Comparison of ENCODE assay signal across 14 cellular contexts in the genomic region with DNA sequence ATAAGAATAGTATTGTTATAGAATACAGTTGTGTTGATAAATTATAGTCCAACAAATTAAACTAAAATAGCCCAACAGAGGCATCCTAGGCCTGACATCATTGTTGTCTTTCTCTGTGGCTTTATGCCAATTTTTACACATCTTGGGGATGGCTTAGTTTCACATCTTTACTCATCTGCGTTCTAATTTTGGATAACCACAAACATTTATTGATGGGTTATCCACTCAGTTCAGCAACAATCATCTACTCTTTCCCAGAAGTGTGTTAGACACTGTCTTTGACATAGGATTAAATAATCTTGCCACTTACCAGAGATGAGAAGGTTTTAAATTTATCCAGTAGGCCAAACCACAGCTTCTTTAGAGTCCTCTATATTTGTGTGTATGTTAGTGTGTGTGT.
DNase-seq lines count a peak whose midpoint lies in the region; ATAC-seq and TF ChIP-seq lines count a peak whose summit lies in the region.
"Had no signal": no experiment of that assay in that cellular context is flagged by ENCODE, and none has a peak within 500 bp of the region (broad histone marks: within the 10 kb centered on the region; RNA-seq: fewer than 3 reads in every experiment).

No MANE protein-coding gene starts in this region.

- intact Hi-C loops in esophagus squamous epithelium (cut with DNase I), result no loop called here
- intact Hi-C loops in CD4-positive, alpha-beta T cell (cut with DNase I, micrococcal nuclease), result no loop called here

- no peak for ATAC-seq in CD4-positive, alpha-beta T cell (ENCODE audit: poor library complexity)

- H3K27ac Mint-ChIP-seq in activated naive CD4-positive, alpha-beta T cell treated with anti-CD3 and anti-CD28 coated beads, Interleukin-2, amount 10 ng/mL, durations not matched to agents 7 days and 5 days, result no peak overlapping the region
- H3K27ac Mint-ChIP-seq in CD4-positive, alpha-beta T cell, result no peak overlapping the region

- H3K4me1 Mint-ChIP-seq in activated naive CD4-positive, alpha-beta T cell treated with anti-CD3 and anti-CD28 coated beads, Interleukin-2, amount 10 ng/mL, durations not matched to agents 7 days and 5 days, result peaks cover 8% of the 10 kb centered on the region
- H3K4me1 Mint-ChIP-seq in CD4-positive, alpha-beta T cell (ENCODE audit: low read depth), result no peaks in the 10 kb centered on the region

- DNase-seq in MM.1S (peak; percentile 57), esophagus squamous epithelium (lab: John Stamatoyannopoulos, UW) (no peak), Ammon's horn (ENCODE audit: low spot score) (no peak), HuH-7.5 (ENCODE audit: low spot score) (no peak)
- DNase-seq in activated naive CD4-positive, alpha-beta T cell treated with anti-CD3 and anti-CD28 coated beads, Interleukin-2, amount 10 ng/mL, durations not matched to agents 7 days and 5 days, result no peak
- no peak for DNase-seq in CD4-positive, alpha-beta T cell
- DNase-seq: activated CD4-positive, alpha-beta T cell treated with anti-CD3 and anti-CD28 coated beads, Interleukin-2, amount 50 U/mL, for 48 hours; NCI-H1092; NCI-H510A treated with DMSO at 0.1 percent for 48 hours; stimulated activated CD4-positive, alpha-beta T cell treated with anti-CD3 and anti-CD28 coated beads, Interleukin-15, amount 100 ng/mL, for 24 hours had no signal

- H3K36me3 ChIP-seq in BLaER1 (no peaks in the 10 kb centered on the region), MM.1S (replicated peaks; ENCODE audit: insufficient read depth, low read length) (no peaks in the 10 kb centered on the region), esophagus squamous epithelium (no peaks in the 10 kb centered on the region), skeletal muscle tissue (ENCODE audit: control insufficient read depth in 3 of 3, insufficient read depth in 3 of 3, low read length in 3 of 3) (no peaks in the 10 kb centered on the region)

- H3F3A ChIP-seq in MM.1S (ENCODE audit: insufficient read depth, low read length), result peaks cover 9% of the 10 kb centered on the region; the same call in 1 of the 2 replicates

- no peaks in the 10 kb centered on the region for H3K9me2 ChIP-seq in MM.1S (replicated peaks; ENCODE audit: insufficient read depth, low read length)

- H3K4me3 ChIP-seq in BLaER1 (no peak overlapping the region), MM.1S (ENCODE audit: low read length) (peak overlapping the region; percentile 29), esophagus squamous epithelium (no peak overlapping the region), skeletal muscle tissue (ENCODE audit: low read length in 3 of 3) (no peak overlapping the region)
- H3K4me3 ChIP-seq: mucosa of descending colon had no signal

- no peak overlapping the region for H3K27ac ChIP-seq in BLaER1
- peak overlapping the region; percentile 42; the same call in 1 of the 2 replicates for H3K27ac ChIP-seq in MM.1S (ENCODE audit: low read length)
- H3K27ac ChIP-seq in esophagus squamous epithelium, result peak overlapping the region; percentile 76 to 84 (median 80)
- H3K27ac ChIP-seq in skeletal muscle tissue (ENCODE audit: low read depth, low read length), result peak overlapping the region; percentile 73
- H3K27ac ChIP-seq in CD4-positive, alpha-beta T cell (ENCODE audit: low read depth, low read length), result no peak overlapping the region
- H3K27ac ChIP-seq: HL-60 had no signal

- 36 to 41% methylated on average over 1 of the region's 1 CpG for WGBS in esophagus squamous epithelium, 2 donors

- no peak for TF ChIP-seq POLR2A in esophagus squamous epithelium (IDR thresholded peaks at IDR 0.05)

- no peak overlapping the region for H3K4me3 Mint-ChIP-seq in activated naive CD4-positive, alpha-beta T cell treated with anti-CD3 and anti-CD28 coated beads, Interleukin-2, amount 10 ng/mL, durations not matched to agents 7 days and 5 days
- H3K4me3 Mint-ChIP-seq in CD4-positive, alpha-beta T cell, result no peak overlapping the region

- H3K9me3 ChIP-seq in BLaER1, result no peaks in the 10 kb centered on the region
- no peaks in the 10 kb centered on the region for H3K9me3 ChIP-seq in MM.1S (replicated peaks; ENCODE audit: insufficient read depth, low read length)
- H3K9me3 ChIP-seq in esophagus squamous epithelium, result no peaks in the 10 kb centered on the region
- H3K9me3 ChIP-seq in skeletal muscle tissue (ENCODE audit: control insufficient read depth in 3 of 3, low read length in 3 of 3), result no peaks in the 10 kb centered on the region
- H3K9me3 ChIP-seq in CD4-positive, alpha-beta T cell (ENCODE audit: control insufficient read depth, low read length), result no peaks in the 10 kb centered on the region
- H3K9me3 ChIP-seq: mucosa of descending colon had no signal

- H3K36me3 Mint-ChIP-seq in activated naive CD4-positive, alpha-beta T cell treated with anti-CD3 and anti-CD28 coated beads, Interleukin-2, amount 10 ng/mL, durations not matched to agents 7 days and 5 days, result peaks cover 7% of the 10 kb centered on the region
- H3K36me3 Mint-ChIP-seq in CD4-positive, alpha-beta T cell (ENCODE audit: low read depth), result no peaks in the 10 kb centered on the region

- H3K4me2 ChIP-seq in BLaER1, result peak overlapping the region; percentile 46
- H3K4me2 ChIP-seq in MM.1S (ENCODE audit: low read depth, low read length), result peak overlapping the region; percentile 73

- TF ChIP-seq CTCF in MM.1S (IDR thresholded peaks at IDR 0.05; ENCODE audit: low read length) (no peak), esophagus squamous epithelium (IDR thresholded peaks at IDR 0.05) (no peak)
- no peak for TF ChIP-seq CTCF in CD4-positive, alpha-beta T cell (IDR thresholded peaks at IDR 0.05)

- no peaks in the 10 kb centered on the region for H3K27me3 Mint-ChIP-seq in activated naive CD4-positive, alpha-beta T cell treated with anti-CD3 and anti-CD28 coated beads, Interleukin-2, amount 10 ng/mL, durations not matched to agents 7 days and 5 days
- H3K27me3 Mint-ChIP-seq in CD4-positive, alpha-beta T cell, result no peaks in the 10 kb centered on the region

- POLR2A ChIA-PET in CD4-positive, alpha-beta T cell (lab: Charles Lee), result no interaction called here

- no peaks in the 10 kb centered on the region for H3K79me2 ChIP-seq in MM.1S (ENCODE audit: low read length)

- CTCF ChIA-PET in activated naive CD4-positive, alpha-beta T cell treated with anti-CD3 and anti-CD28 coated beads, Interleukin-2, amount 10 ng/mL, durations not matched to agents 7 days and 5 days (lab: Charles Lee), result interaction anchor here (1.3 to 1.4 kb wide), 2 partner anchors 21 to 23 kb away, joined by 3 to 4 read pairs; no protein-coding TSS in a partner anchor
- CTCF ChIA-PET in CD4-positive, alpha-beta T cell (lab: Charles Lee), result no interaction called here

- H3K9ac ChIP-seq in BLaER1 (no peak overlapping the region), MM.1S (ENCODE audit: low read length) (no peak overlapping the region), skeletal muscle tissue (ENCODE audit: low read depth in 1 of 3, low read length in 3 of 3) (no peak overlapping the region)

- H3K27me3 ChIP-seq in BLaER1 (no peaks in the 10 kb centered on the region), MM.1S (replicated peaks; ENCODE audit: insufficient read depth, low read length) (no peaks in the 10 kb centered on the region), esophagus squamous epithelium (no peaks in the 10 kb centered on the region), skeletal muscle tissue (ENCODE audit: control insufficient read depth in 3 of 3, insufficient read depth in 3 of 3, low read length in 3 of 3) (no peaks in the 10 kb centered on the region)
- H3K27me3 ChIP-seq in CD4-positive, alpha-beta T cell (ENCODE audit: control insufficient read depth, insufficient read depth, low read length), result no peaks in the 10 kb centered on the region

- no peak overlapping the region for H2AFZ ChIP-seq in MM.1S (ENCODE audit: low read length)

- H3K9me3 Mint-ChIP-seq in activated naive CD4-positive, alpha-beta T cell treated with anti-CD3 and anti-CD28 coated beads, Interleukin-2, amount 10 ng/mL, durations not matched to agents 7 days and 5 days, result peaks cover 4% of the 10 kb centered on the region
- no peaks in the 10 kb centered on the region for H3K9me3 Mint-ChIP-seq in CD4-positive, alpha-beta T cell

- H4K20me1 ChIP-seq in BLaER1, result no peaks in the 10 kb centered on the region
- no peaks in the 10 kb centered on the region for H4K20me1 ChIP-seq in MM.1S (ENCODE audit: insufficient read depth, low read length)

- H3K4me1 ChIP-seq in BLaER1, result peaks cover 25% of the 10 kb centered on the region
- H3K4me1 ChIP-seq in MM.1S (ENCODE audit: low read length), result peaks cover 24% of the 10 kb centered on the region
- peaks cover 6 to 57% (median 39%) of the 10 kb centered on the region in 3 donors for H3K4me1 ChIP-seq in esophagus squamous epithelium
- peaks cover 16 to 36% (median 27%) of the 10 kb centered on the region in 3 donors for H3K4me1 ChIP-seq in skeletal muscle tissue (ENCODE audit: control insufficient read depth in 3 of 3, insufficient read depth in 3 of 3, low read length in 3 of 3)

Comparison
In these comparisons a context has a peak if more than half of its experiments do, and no peak if none do; other contexts are left out.
1. H3K27ac ChIP-seq: peak in MM.1S (single experiment), esophagus squamous epithelium (4 of 4) and skeletal muscle tissue (single experiment); none in BLaER1 (single experiment) and CD4-positive, alpha-beta T cell (single experiment).